8 cellular contexts compared by ENCODE assay signal in genomic region chr3:146544013-146544928, GRCh38. TPM values are rescaled to one million over a fixed set of nuclear protein-coding genes. Genes with fewer than 3 reads are reported as not detected.
DNase-seq lines count a peak whose midpoint lies in the region; ATAC-seq, FAIRE-seq and TF ChIP-seq lines count a peak whose summit lies in the region.

Gene PLSCR1, minus strand, starts transcription at chr3:146544607. Its CDS starts 8,055 bp downstream, at chr3:146536552.

- CTCF ChIA-PET in Caco-2 (lab: Charles Lee) (interaction anchor here (1.0 to 1.2 kb wide), 2 partner anchors 33 to 355 kb away, joined by 5 to 6 read pairs; no protein-coding TSS in a partner anchor), endothelial cell of umbilical vein (lab: Charles Lee) (interaction anchor here (0.6 to 2.5 kb wide), 16 partner anchors 10 to 479 kb away, joined by 3 to 11 read pairs (median 3); no protein-coding TSS in a partner anchor)

- peaks cover 30% of the 10 kb centered on the region for H3K79me2 ChIP-seq in OCI-LY3 (ENCODE audit: low read length)
- H3K79me2 ChIP-seq in endothelial cell of umbilical vein (ENCODE audit: control insufficient read depth, insufficient read depth, low read length) = peaks cover 37% of the 10 kb centered on the region

- H3K4me3 ChIP-seq in Caco-2 (ENCODE audit: low read depth, low read length) = peak within 1 kb of the TSS; percentile 65
- H3K4me3 ChIP-seq in OCI-LY3 (ENCODE audit: low read length) = peak within 1 kb of the TSS; percentile 94
- H3K4me3 ChIP-seq in endothelial cell of umbilical vein (replicated peaks in 1 of 3; ENCODE audit: insufficient read depth in 1 of 3, low read depth in 1 of 3, low read length in 3 of 3) = peak within 1 kb of the TSS; percentile 66 to 78 (median 66)

- no peaks in the 10 kb centered on the region for H3K9me3 Mint-ChIP-seq in Caco-2 (ENCODE audit: unreplicated experiment)
- no peaks in the 10 kb centered on the region for H3K9me3 Mint-ChIP-seq in mesothelial cell of epicardium

- H3K27ac ChIP-seq in OCI-LY3 (ENCODE audit: low read length) (peak within 1 kb of the TSS; percentile 52), endothelial cell of umbilical vein (ENCODE audit: insufficient read depth, low read depth, low read length) (peak within 1 kb of the TSS; percentile 78)

- H3K27ac Mint-ChIP-seq in Caco-2 (ENCODE audit: unreplicated experiment) (peak within 1 kb of the TSS; percentile 97), mesothelial cell of epicardium (peak within 1 kb of the TSS; percentile 96)

- H3K4me2 ChIP-seq in OCI-LY3 (ENCODE audit: low read length) = peak within 1 kb of the TSS; percentile 92
- H3K4me2 ChIP-seq in endothelial cell of umbilical vein (ENCODE audit: insufficient read depth, low read length) = peak within 1 kb of the TSS; percentile 97

- H3K9me3 ChIP-seq in Caco-2 (no peaks in the 10 kb centered on the region), OCI-LY3 (ENCODE audit: insufficient read depth, low read length) (no peaks in the 10 kb centered on the region), endothelial cell of umbilical vein (replicated peaks; ENCODE audit: control insufficient read depth, insufficient read depth, low read length) (no peaks in the 10 kb centered on the region)

- peak; percentile 77 for ATAC-seq in GM21360 (IDR thresholded peaks at IDR 0.05; ENCODE audit: unreplicated experiment)

- TF ChIP-seq CTCF in Caco-2 (IDR thresholded peaks at IDR 0.05; ENCODE audit: insufficient read depth in 1 of 2, low read depth in 1 of 2, low read length in 1 of 2, severe bottlenecking in 1 of 2, unreplicated experiment in 1 of 2) (no peak), OCI-LY3 (IDR thresholded peaks at IDR 0.05; ENCODE audit: low read depth, low read length) (no peak), endothelial cell of umbilical vein (IDR thresholded peaks at IDR 0.05; ENCODE audit: extremely low read depth in 1 of 2, insufficient read depth in 1 of 2, low read depth in 1 of 2, low read length in 2 of 2) (no peak), mesothelial cell of epicardium (IDR thresholded peaks at IDR 0.05; ENCODE audit: unreplicated experiment) (no peak)

- DNase-seq in Caco-2 (peak; percentile 91 to 96), HT-29 (ENCODE audit: low spot score) (peak; percentile 98), endothelial cell of umbilical vein (ENCODE audit: low read depth, low spot score) (peak; percentile 99), mesothelial cell of epicardium (ENCODE audit: low spot score in 2 of 2, unreplicated experiment in 2 of 2) (peak; percentile 60 to 81)
- DNase-seq in activated CD8-positive, alpha-beta memory T cell treated with anti-CD3 and anti-CD28 coated beads, Interleukin-2, amount 50 U/mL, for 48 hours = peak; percentile 86
- peak; percentile 56 to 69 for DNase-seq in stimulated activated CD8-positive, alpha-beta memory T cell treated with anti-CD3 and anti-CD28 coated beads, Interleukin-15, amount 100 ng/mL, for 4 hours (ENCODE audit: low read depth in 2 of 2)

- BruUV-seq in Caco-2 (replicated peaks; lab: Mats Ljungman, UMichigan) (no TSS peak), endothelial cell of umbilical vein (replicated peaks; lab: Mats Ljungman, UMichigan) (no TSS peak)

- H3K9me1 ChIP-seq in endothelial cell of umbilical vein (replicated peaks; ENCODE audit: control insufficient read depth, extremely low read depth, insufficient read depth, low read length) = no peaks in the 10 kb centered on the region

- H3K4me3 Mint-ChIP-seq in Caco-2 (ENCODE audit: unreplicated experiment) = peak within 1 kb of the TSS; percentile 91
- H3K4me3 Mint-ChIP-seq in mesothelial cell of epicardium = peak within 1 kb of the TSS; percentile 94

- peak; percentile 93 for FAIRE-seq in endothelial cell of umbilical vein (lab: Jason Lieb, UNC)

- H3K4me1 ChIP-seq in Caco-2 = 0 out of 2 replicates have a peak, but pooled peaks cover 8% of the 10 kb centered on the region
- peaks cover 39% of the 10 kb centered on the region for H3K4me1 ChIP-seq in OCI-LY3 (ENCODE audit: low read length)
- peaks cover 9% of the 10 kb centered on the region for H3K4me1 ChIP-seq in endothelial cell of umbilical vein (ENCODE audit: control insufficient read depth, extremely low read depth, insufficient read depth, low read length)

- intact Hi-C loops in Caco-2 (cut with micrococcal nuclease; ENCODE audit: unreplicated experiment) (loop anchor here (1.0 to 5.0 kb wide), 3 partner anchors 33 to 382 kb away; partner anchors contain the start of gene PLOD2), endothelial cell of umbilical vein (cut with micrococcal nuclease) (loop anchor here (1.0 to 5.0 kb wide), 6 partner anchors 33 to 236 kb away; partner anchors contain the start of gene PLSCR2)

- TF ChIP-seq POLR2A in endothelial cell of umbilical vein (IDR thresholded peaks at IDR 0.05; ENCODE audit: low read depth, low read length) = peak; percentile 74

- POLR2A ChIA-PET in Caco-2 (lab: Charles Lee) = interaction anchor here (0.5 to 1.1 kb wide), 6 partner anchors 10 to 234 kb away, joined by 3 to 8 read pairs (median 4); no protein-coding TSS in a partner anchor
- POLR2A ChIA-PET in endothelial cell of umbilical vein (lab: Charles Lee) = interaction anchor here (0.6 to 1.1 kb wide), 4 partner anchors 39 to 266 kb away, joined by 3 to 6 read pairs (median 6); no protein-coding TSS in a partner anchor

- H3K27me3 Mint-ChIP-seq in Caco-2 (ENCODE audit: insufficient read depth, unreplicated experiment) (no peaks in the 10 kb centered on the region), mesothelial cell of epicardium (ENCODE audit: low read depth) (no peaks in the 10 kb centered on the region)

- H3K4me1 Mint-ChIP-seq in Caco-2 (ENCODE audit: low read depth, unreplicated experiment) (peaks cover 25% of the 10 kb centered on the region), mesothelial cell of epicardium (peaks cover 32% of the 10 kb centered on the region)

- no peaks in the 10 kb centered on the region; the same call in 1 of the 2 replicates for H4K20me1 ChIP-seq in OCI-LY3 (ENCODE audit: insufficient read depth, low read length)
- H4K20me1 ChIP-seq in endothelial cell of umbilical vein (replicated peaks; ENCODE audit: control insufficient read depth, extremely low read depth, insufficient read depth, low read length) = no peaks in the 10 kb centered on the region

- H3K9ac ChIP-seq in OCI-LY3 (ENCODE audit: low read length) = peak within 1 kb of the TSS; percentile 94
- H3K9ac ChIP-seq in endothelial cell of umbilical vein (replicated peaks; ENCODE audit: extremely low read depth, insufficient read depth, low read length) = peak within 1 kb of the TSS; percentile 87

- H3K36me3 Mint-ChIP-seq in Caco-2 (ENCODE audit: insufficient read depth, unreplicated experiment) (peaks cover 12% of the 10 kb centered on the region), mesothelial cell of epicardium (peaks cover 5% of the 10 kb centered on the region)

- H3K27me3 ChIP-seq in Caco-2 (replicated peaks; ENCODE audit: control insufficient read depth, insufficient read depth, low read length) (no peaks in the 10 kb centered on the region), OCI-LY3 (ENCODE audit: low read depth, low read length) (no peaks in the 10 kb centered on the region), endothelial cell of umbilical vein (ENCODE audit: control insufficient read depth in 2 of 2, insufficient read depth in 2 of 2, low read length in 2 of 2) (no peaks in the 10 kb centered on the region)

- dilution Hi-C loops in endothelial cell of umbilical vein (cut with MboI; ENCODE audit: extremely low pct_ligation_motif_present, low sequenced_read_pairs) = no loop called here

- H3K36me3 ChIP-seq in Caco-2 (ENCODE audit: control insufficient read depth, insufficient read depth, low read length) (no peaks in the 10 kb centered on the region), OCI-LY3 (replicated peaks; ENCODE audit: low read depth, low read length) (peaks cover 5% of the 10 kb centered on the region), endothelial cell of umbilical vein (ENCODE audit: control insufficient read depth in 2 of 2, extremely low read depth in 1 of 2, insufficient read depth in 2 of 2, low read length in 2 of 2) (no peaks in the 10 kb centered on the region)

- H2AFZ ChIP-seq in OCI-LY3 (ENCODE audit: low read depth, low read length) (peak within 1 kb of the TSS; percentile 73), endothelial cell of umbilical vein (ENCODE audit: low read depth, low read length) (peak within 1 kb of the TSS; percentile 85)

TF ChIP-seq in endothelial cell of umbilical vein, 7 proteins besides CTCF, POLR2A, EP300 and RAD21:
- no peak for TF ChIP-seq GATA2 (IDR thresholded peaks at IDR 0.05; ENCODE audit: insufficient read depth, insufficient read length, low read depth, low read length)
- TF ChIP-seq MYC (IDR thresholded peaks at IDR 0.05; ENCODE audit: low read depth, low read length) = no peak
- TF ChIP-seq EZH2 (IDR thresholded peaks at IDR 0.05; ENCODE audit: borderline replicate concordance, low read depth, low read length, severe bottlenecking) = no peak
- TF ChIP-seq FOS (IDR thresholded peaks at IDR 0.05; ENCODE audit: borderline replicate concordance, insufficient read depth, low read length) = no peak
- TF ChIP-seq MAX (IDR thresholded peaks at IDR 0.05; ENCODE audit: insufficient read depth, insufficient read length) = peak; percentile 26
- TF ChIP-seq POLR2AphosphoS5 (IDR thresholded peaks at IDR 0.05; ENCODE audit: insufficient read depth, low read depth, low read length) = peak; percentile 78
- no peak for TF ChIP-seq JUN (IDR thresholded peaks at IDR 0.05; ENCODE audit: borderline replicate concordance, insufficient read depth, insufficient read length, low read depth)

RNA-seq across cellular contexts. Expression of gene PLSCR1, which starts in this region (rescaled TPM):
- total RNA-seq in Caco-2 (2022) = 112 and 116 TPM in 2 replicates
- total RNA-seq in HT-29 (2014; rRNA removed; shearing (Covaris generic)) = 83.2 and 83.9 TPM in 2 replicates
- total RNA-seq in endothelial cell of umbilical vein = 65.6 and 78.7 TPM in 2 replicates
- polyA plus RNA-seq in endothelial cell of umbilical vein = 53.2 and 55.5 TPM in 2 replicates
- polyA plus RNA-seq in endothelial cell of umbilical vein (2011; cell fraction: cytosol; rRNA removed) = 63.2 and 63.4 TPM in 2 replicates
- polyA plus RNA-seq in endothelial cell of umbilical vein (2011; cell fraction: nucleus; rRNA removed) = 62.3 and 69.2 TPM in 2 replicates
- 42.6 and 42.7 TPM in 2 replicates for polyA plus RNA-seq in endothelial cell of umbilical vein (2012)
- polyA minus RNA-seq in endothelial cell of umbilical vein = 50.7 and 51.6 TPM in 2 replicates
- polyA minus RNA-seq in endothelial cell of umbilical vein (2011; cell fraction: cytosol; rRNA and poly(A)+ RNA removed) = 21.2 TPM
- 145 and 179 TPM in 2 replicates for polyA minus RNA-seq in endothelial cell of umbilical vein (2011; cell fraction: nucleus; rRNA and poly(A)+ RNA removed)
- total RNA-seq in mesothelial cell of epicardium = 64.1 to 71.0 TPM (median 66.0 TPM) in 3 replicates

Comparison
In these comparisons a context has a peak if more than half of its experiments do, and no peak if none do; other contexts are left out.
1. Peak in every context shown above with its lines: DNase-seq, ATAC-seq, H3K4me3 ChIP-seq and H3K27ac ChIP-seq.